In genomic region chr15:67130673-67131601, GRCh38 we compare ENCODE assay signal across 10 cellular contexts.
DNase-seq lines count a peak whose midpoint lies in the region; ATAC-seq and TF ChIP-seq lines count a peak whose summit lies in the region.
"Had no signal": no experiment of that assay in that cellular context is flagged by ENCODE, and none has a peak within 500 bp of the region (broad histone marks: within the 10 kb centered on the region; RNA-seq: fewer than 3 reads in every experiment).

No MANE protein-coding gene starts in this region.

- peak overlapping the region; percentile 53 to 99 (median 98) for H3K27ac Mint-ChIP-seq in CD4-positive, CD25-positive, alpha-beta regulatory T cell
- no peak overlapping the region for H3K27ac Mint-ChIP-seq in endodermal cell
- H3K27ac Mint-ChIP-seq in neural progenitor cell, result peak overlapping the region; percentile 65

- H3K27me3 Mint-ChIP-seq in CD4-positive, CD25-positive, alpha-beta regulatory T cell, result no peaks in the 10 kb centered on the region
- H3K27me3 Mint-ChIP-seq in endodermal cell (ENCODE audit: insufficient read depth) (no peaks in the 10 kb centered on the region), neural progenitor cell (ENCODE audit: insufficient read depth, low read depth) (no peaks in the 10 kb centered on the region)

- no peak for DNase-seq in CD4-positive, CD25-positive, alpha-beta regulatory T cell
- peak; percentile 79 for DNase-seq in NCI-H226
- peak; percentile 50 for DNase-seq in endodermal cell
- no peak for DNase-seq in neural progenitor cell (ENCODE audit: low spot score)
- no peak for DNase-seq in foreskin melanocyte
- no peak for DNase-seq in stimulated activated CD4-positive, alpha-beta T cell treated with anti-CD3 and anti-CD28 coated beads, Interleukin-4, amount 100 ng/mL, for 24 hours
- DNase-seq: Kasumi-1, occipital lobe had no signal

- no peaks in the 10 kb centered on the region for H3K27me3 ChIP-seq in CD4-positive, CD25-positive, alpha-beta regulatory T cell (ENCODE audit: control insufficient read depth, insufficient read depth, low read length)
- H3K27me3 ChIP-seq in endodermal cell (ENCODE audit: control insufficient read depth, insufficient read depth, low read length, poor library complexity, severe bottlenecking), result no peaks in the 10 kb centered on the region
- H3K27me3 ChIP-seq in neural progenitor cell, result no peaks in the 10 kb centered on the region

- H3K9me3 Mint-ChIP-seq in CD4-positive, CD25-positive, alpha-beta regulatory T cell, result no peaks in the 10 kb centered on the region
- H3K9me3 Mint-ChIP-seq in endodermal cell, result no peaks in the 10 kb centered on the region
- no peaks in the 10 kb centered on the region for H3K9me3 Mint-ChIP-seq in neural progenitor cell

- peaks cover 42% of the 10 kb centered on the region for H4K20me1 ChIP-seq in neural progenitor cell (ENCODE audit: low read depth)

- H3K36me3 ChIP-seq in CD4-positive, CD25-positive, alpha-beta regulatory T cell (ENCODE audit: control insufficient read depth, insufficient read depth, low read length), result peaks cover 6% of the 10 kb centered on the region
- H3K36me3 ChIP-seq in endodermal cell (ENCODE audit: control insufficient read depth, insufficient read depth, low read length), result peaks cover 3% of the 10 kb centered on the region
- no peaks in the 10 kb centered on the region for H3K36me3 ChIP-seq in neural progenitor cell

- H3K9me3 ChIP-seq in CD4-positive, CD25-positive, alpha-beta regulatory T cell (ENCODE audit: control insufficient read depth in 2 of 2, low read length in 2 of 2), result no peaks in the 10 kb centered on the region
- H3K9me3 ChIP-seq in endodermal cell (ENCODE audit: control insufficient read depth, low read length) (no peaks in the 10 kb centered on the region), neural progenitor cell (ENCODE audit: low read depth) (no peaks in the 10 kb centered on the region)

- no peaks in the 10 kb centered on the region for H3F3A ChIP-seq in neural progenitor cell (ENCODE audit: low read depth)

- H3K27ac ChIP-seq in CD4-positive, CD25-positive, alpha-beta regulatory T cell (ENCODE audit: insufficient read depth, low read length, poor library complexity, severe bottlenecking), result no peak overlapping the region
- H3K27ac ChIP-seq in endodermal cell (ENCODE audit: low read depth, low read length), result no peak overlapping the region
- no peak overlapping the region for H3K27ac ChIP-seq in neural progenitor cell

- 85 to 94% methylated on average over 11 to 15 of the region's 15 CpGs for WGBS in endodermal cell (ENCODE audit: insufficient coverage in 1 of 2, insufficient read length in 1 of 2), 2 experiments

- H3K4me3 ChIP-seq in CD4-positive, CD25-positive, alpha-beta regulatory T cell (ENCODE audit: low read depth, low read length), result peak overlapping the region; percentile 53
- H3K4me3 ChIP-seq in endodermal cell (ENCODE audit: low read length) (no peak overlapping the region), neural progenitor cell (no peak overlapping the region)

- peaks cover 6% of the 10 kb centered on the region for H3K36me3 Mint-ChIP-seq in CD4-positive, CD25-positive, alpha-beta regulatory T cell
- H3K36me3 Mint-ChIP-seq in endodermal cell (ENCODE audit: low read depth), result no peaks in the 10 kb centered on the region
- H3K36me3 Mint-ChIP-seq in neural progenitor cell, result peaks cover 13% of the 10 kb centered on the region

- H3K4me3 Mint-ChIP-seq in CD4-positive, CD25-positive, alpha-beta regulatory T cell, result peak overlapping the region in 3 of 4 donors; percentile 50 to 54 (median 53)
- H3K4me3 Mint-ChIP-seq in endodermal cell, result no peak overlapping the region
- H3K4me3 Mint-ChIP-seq in neural progenitor cell, result no peak overlapping the region

- peaks cover 35 to 95% (median 73%) of the 10 kb centered on the region in 4 donors for H3K4me1 Mint-ChIP-seq in CD4-positive, CD25-positive, alpha-beta regulatory T cell
- H3K4me1 Mint-ChIP-seq in endodermal cell (peaks cover 60% of the 10 kb centered on the region), neural progenitor cell (peaks cover 52% of the 10 kb centered on the region)

- no peak overlapping the region for H2AFZ ChIP-seq in neural progenitor cell (replicated peaks)

- H3K4me2 ChIP-seq in neural progenitor cell, result no peak overlapping the region

- ATAC-seq in CD4-positive, CD25-positive, alpha-beta regulatory T cell (ENCODE audit: low read depth in 2 of 2), result no peak
- ATAC-seq in HG02981 (IDR thresholded peaks at IDR 0.05; ENCODE audit: unreplicated experiment), result no peak
- no peak for ATAC-seq in GM21367 (IDR thresholded peaks at IDR 0.05; ENCODE audit: unreplicated experiment)

- H3K4me1 ChIP-seq in CD4-positive, CD25-positive, alpha-beta regulatory T cell (ENCODE audit: control insufficient read depth, insufficient read depth, low read length, poor library complexity, severe bottlenecking), result peaks cover 65% of the 10 kb centered on the region
- H3K4me1 ChIP-seq in endodermal cell (ENCODE audit: control insufficient read depth, insufficient read depth, low read length), result peaks cover 36% of the 10 kb centered on the region
- peaks cover 31% of the 10 kb centered on the region for H3K4me1 ChIP-seq in neural progenitor cell

- no peak overlapping the region for H3K9ac ChIP-seq in endodermal cell (ENCODE audit: extremely low read depth, low read length, poor library complexity, severe bottlenecking)
- H3K9ac ChIP-seq in neural progenitor cell, result no peak overlapping the region

- no peak for TF ChIP-seq CTCF in endodermal cell (conservative IDR thresholded peaks at IDR 0.05)
- TF ChIP-seq CTCF in neural progenitor cell (IDR thresholded peaks at IDR 0.05), result no peak

- H3K79me2 ChIP-seq in neural progenitor cell (ENCODE audit: low read depth), result peaks cover 15% of the 10 kb centered on the region

Comparison
In these comparisons a context has a peak if more than half of its experiments do, and no peak if none do; other contexts are left out.
1. DNase-seq: peak in NCI-H226 (single experiment) and endodermal cell (single experiment); none in CD4-positive, CD25-positive, alpha-beta regulatory T cell (0 of 3), neural progenitor cell (single experiment), foreskin melanocyte (single experiment) and stimulated activated CD4-positive, alpha-beta T cell treated with anti-CD3 and anti-CD28 coated beads, Interleukin-4, amount 100 ng/mL, for 24 hours (single experiment).
2. H3K4me3 Mint-ChIP-seq: peak in CD4-positive, CD25-positive, alpha-beta regulatory T cell (3 of 4); none in endodermal cell (single experiment) and neural progenitor cell (single experiment).